8 cellular contexts compared by ENCODE assay signal in genomic region chr19:12956446-12957388, GRCh38. TPM values are rescaled to one million over a fixed set of nuclear protein-coding genes. Genes with fewer than 3 reads are reported as not detected.
A peak's percentile ranks its signal among the peaks of the same experiment; 100 is the strongest.
DNase-seq lines count a peak whose midpoint lies in the region; ATAC-seq, FAIRE-seq and TF ChIP-seq lines count a peak whose summit lies in the region.

Gene GADD45GIP1, minus strand, starts transcription at chr19:12957223. Its CDS starts 11 bp downstream, at chr19:12957212.

- TF ChIP-seq POLR2A in A549 (IDR thresholded peaks at IDR 0.05; ENCODE audit: low read length) (peak; percentile 86), erythroblast (IDR thresholded peaks at IDR 0.05; ENCODE audit: low read length) (peak; percentile 82)

- peak within 1 kb of the TSS; percentile 92 for H3K9ac ChIP-seq in PC-3 (ENCODE audit: low read length)
- peak within 1 kb of the TSS; percentile 83 to 93 for H3K9ac ChIP-seq in mucosa of rectum (ENCODE audit: low read depth in 1 of 2, low read length in 2 of 2)

- ATAC-seq in A549 (peak; percentile 92 to 95), HG03571 (IDR thresholded peaks at IDR 0.05; ENCODE audit: unreplicated experiment) (peak; percentile 68), PC-3 (peak; percentile 82)

- intact Hi-C loops in PC-3 (cut with micrococcal nuclease), result no loop called here

- TF ChIP-seq CTCF in A549 (IDR thresholded peaks at IDR 0.05) (no peak), PC-3 (conservative IDR thresholded peaks at IDR 0.05; ENCODE audit: low read depth, low read length) (no peak)

- WGBS in A549 (ENCODE audit: missing lambda C conversion rate), result under 1% methylated on average over 33 of the region's 84 CpGs

- BruUV-seq in PC-3 (replicated peaks; lab: Mats Ljungman, UMichigan), result no TSS peak

- peaks cover 5% of the 10 kb centered on the region for H3F3A ChIP-seq in PC-3 (ENCODE audit: low read length, unreplicated experiment)

- H3K79me2 ChIP-seq in PC-3 (ENCODE audit: low read length), result peaks cover 50% of the 10 kb centered on the region

- H3K27ac ChIP-seq in A549 (peak within 1 kb of the TSS; percentile 98 to 100), PC-3 (ENCODE audit: low read length) (peak within 1 kb of the TSS; percentile 66), mucosa of rectum (ENCODE audit: low read depth in 2 of 2, low read length in 2 of 2) (peak within 1 kb of the TSS; percentile 80 to 81)

- H3K9me3 ChIP-seq in A549 (no peaks in the 10 kb centered on the region), PC-3 (ENCODE audit: low read length) (no peaks in the 10 kb centered on the region), mucosa of rectum (ENCODE audit: control insufficient read depth in 2 of 2, low read length in 2 of 2) (no peaks in the 10 kb centered on the region)

- no peak for TF ChIP-seq RAD21 in A549 (conservative IDR thresholded peaks at IDR 0.05 in 1 of 2, IDR thresholded peaks at IDR 0.05 in 1 of 2)

- H3K4me3 ChIP-seq in A549 (peak within 1 kb of the TSS; percentile 87), PC-3 (ENCODE audit: low read length) (peak within 1 kb of the TSS; percentile 73), mucosa of rectum (ENCODE audit: low read length in 2 of 2) (peak within 1 kb of the TSS; percentile 91 to 95)

- CTCF ChIA-PET in A549 (lab: Yijun Ruan, JAX) (interaction anchor here (0.9 to 5.7 kb wide), 4 partner anchors 8 to 212 kb away, joined by 3 to 43 read pairs (median 4); no protein-coding TSS in a partner anchor), PC-3 (lab: Charles Lee) (interaction anchor here (0.6 kb wide), 1 partner anchor 147 kb away, joined by 19 read pairs; no protein-coding TSS in a partner anchor)

- no peaks in the 10 kb centered on the region for H3K9me2 ChIP-seq in PC-3 (replicated peaks; ENCODE audit: low read length)

- peak within 1 kb of the TSS; percentile 99 for H2AFZ ChIP-seq in PC-3 (ENCODE audit: low read length)

- DNase-seq in A549 (ENCODE audit: low read depth in 1 of 2, low spot score in 1 of 2) (peak; percentile 61 to 83), GM18507 (ENCODE audit: extremely low spot score, insufficient read length, low read depth) (peak; percentile 76), PC-3 (peak; percentile 91), erythroblast (lab: John Stamatoyannopoulos, UW) (peak; percentile 88 to 89)
- DNase-seq in activated T-cell treated with anti-CD3 and anti-CD28 coated beads, Interleukin-2, amount 50 U/mL, for 1 hour, result peak; percentile 88
- DNase-seq in stimulated activated CD8-positive, alpha-beta memory T cell treated with anti-CD3 and anti-CD28 coated beads, Interleukin-4, amount 100 ng/mL, for 48 hours, result peak; percentile 90

- peak within 1 kb of the TSS; percentile 82 for H3K4me2 ChIP-seq in A549
- peak within 1 kb of the TSS; percentile 87 for H3K4me2 ChIP-seq in PC-3 (ENCODE audit: low read length)

- TF ChIP-seq EP300 in A549 (IDR thresholded peaks at IDR 0.05), result no peak

- H3K27me3 ChIP-seq in PC-3 (ENCODE audit: low read length), result no peaks in the 10 kb centered on the region
- H3K27me3 ChIP-seq in mucosa of rectum (ENCODE audit: control insufficient read depth in 2 of 2, insufficient read depth in 2 of 2, low read length in 2 of 2), result no peaks in the 10 kb centered on the region

- H3K4me1 ChIP-seq in A549, result peaks cover 21% of the 10 kb centered on the region; the same call in 2 of the 3 replicates
- peaks cover 20% of the 10 kb centered on the region for H3K4me1 ChIP-seq in PC-3 (ENCODE audit: insufficient read depth, low read length)
- H3K4me1 ChIP-seq in mucosa of rectum (ENCODE audit: control insufficient read depth in 2 of 2, insufficient read depth in 2 of 2, low read length in 2 of 2), result peaks cover 18 to 21% of the 10 kb centered on the region in 2 donors

- FAIRE-seq in A549 (lab: Jason Lieb, UNC), result no peak
- FAIRE-seq in GM18507 (lab: Jason Lieb, UNC), result peak; percentile 78

- POLR2A ChIA-PET in A549 (lab: Yijun Ruan, JAX), result interaction anchor here (0.7 kb wide), 1 partner anchor 10 kb away, joined by 3 read pairs; no protein-coding TSS in a partner anchor
- POLR2A ChIA-PET in PC-3 (lab: Charles Lee; ENCODE audit: unreplicated experiment), result interaction anchor here (0.7 kb wide), 1 partner anchor 19 kb away, joined by 3 read pairs; no protein-coding TSS in a partner anchor

- H4K20me1 ChIP-seq in PC-3 (ENCODE audit: low read length), result no peaks in the 10 kb centered on the region

- H3K36me3 ChIP-seq in PC-3 (ENCODE audit: low read depth, low read length), result peaks cover 15% of the 10 kb centered on the region; the same call in 1 of the 2 replicates
- H3K36me3 ChIP-seq in mucosa of rectum (ENCODE audit: control insufficient read depth in 2 of 2, insufficient read depth in 2 of 2, low read length in 2 of 2), result peaks cover 6 to 19% of the 10 kb centered on the region in 2 donors

TF ChIP-seq in A549, 52 proteins besides CTCF, POLR2A, EP300 and RAD21:
- TF ChIP-seq PHF8 (IDR thresholded peaks at IDR 0.05; ENCODE audit: borderline replicate concordance, low read depth) (peak; percentile 69; the same call in 1 of the 2 replicates), JUN (IDR thresholded peaks at IDR 0.05) (peak; percentile 30 to 83; a peak in 4 of 5 replicates), ZC3H11A (IDR thresholded peaks at IDR 0.05) (no peak), BHLHE40 (IDR thresholded peaks at IDR 0.05; ENCODE audit: low read depth, low read length) (no peak), MAX (IDR thresholded peaks at IDR 0.05) (peak; percentile 38; the same call in 1 of the 2 replicates), KDM5A (IDR thresholded peaks at IDR 0.05) (peak; percentile 84)
- TF ChIP-seq, protein P1, sequence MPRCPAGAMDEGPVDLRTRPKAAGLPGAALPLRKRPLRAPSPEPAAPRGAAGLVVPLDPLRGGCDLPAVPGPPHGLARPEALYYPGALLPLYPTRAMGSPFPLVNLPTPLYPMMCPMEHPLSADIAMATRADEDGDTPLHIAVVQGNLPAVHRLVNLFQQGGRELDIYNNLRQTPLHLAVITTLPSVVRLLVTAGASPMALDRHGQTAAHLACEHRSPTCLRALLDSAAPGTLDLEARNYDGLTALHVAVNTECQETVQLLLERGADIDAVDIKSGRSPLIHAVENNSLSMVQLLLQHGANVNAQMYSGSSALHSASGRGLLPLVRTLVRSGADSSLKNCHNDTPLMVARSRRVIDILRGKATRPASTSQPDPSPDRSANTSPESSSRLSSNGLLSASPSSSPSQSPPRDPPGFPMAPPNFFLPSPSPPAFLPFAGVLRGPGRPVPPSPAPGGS (IDR thresholded peaks at IDR 0.05), result peak; percentile 73; the same call in 2 of the 3 replicates

RNA-seq across cellular contexts. Expression of gene GADD45GIP1, which starts in this region (rescaled TPM):
- polyA plus RNA-seq in A549 (2011; rRNA removed), result 18.3 and 26.4 TPM in 2 replicates
- 74.9 and 82.7 TPM in 2 replicates for polyA plus RNA-seq in A549 (2012; cell fraction: cytosol; rRNA removed)
- polyA plus RNA-seq in A549 (2012; cell fraction: nucleus; rRNA removed), result 37.7 and 45.3 TPM in 2 replicates
- 30.7 to 31.9 TPM (median 31.1 TPM) in 3 replicates for polyA plus RNA-seq in A549 (2017; fragmentation: RNase III; extraction: RNeasy Plus Mini Kit Qiagen cat#74134 plus additional on column Dnase treatment)
- polyA minus RNA-seq in A549 (2011; rRNA and poly(A)+ RNA removed), result 3.5 and 3.8 TPM in 2 replicates
- total RNA-seq in PC-3 (2014; rRNA removed), result 219 and 352 TPM in 2 replicates

Comparison
In these comparisons a context has a peak if more than half of its experiments do, and no peak if none do; other contexts are left out.
1. Peak in every context shown above with its lines: DNase-seq, ATAC-seq, H3K4me3 ChIP-seq and H3K27ac ChIP-seq.